Comparison of ENCODE assay signal across 8 cellular contexts in genomic region chr9:111599092-111599947, GRCh38. TPM values are rescaled to one million over a fixed set of nuclear protein-coding genes. Genes with fewer than 3 reads are reported as not detected.
DNase-seq lines count a peak whose midpoint lies in the region; ATAC-seq and TF ChIP-seq lines count a peak whose summit lies in the region.

PTGR1 (minus strand) TSS chr9:111599647; CDS start chr9:111597422, 2,225 bp downstream.

- H3K4me2 ChIP-seq in DOHH2 (ENCODE audit: low read length) = peak within 1 kb of the TSS; percentile 92

- H3K36me3 ChIP-seq in DOHH2 (ENCODE audit: control insufficient read depth, low read length) (no peaks in the 10 kb centered on the region), SK-N-MC (ENCODE audit: insufficient read depth, low read length) (peaks cover 7% of the 10 kb centered on the region), breast epithelium (no peaks in the 10 kb centered on the region), iPS DF 6.9 (ENCODE audit: control insufficient read depth, insufficient read depth, low read length) (peaks cover 5% of the 10 kb centered on the region; the same call in 1 of the 2 replicates)

- H4K20me1 ChIP-seq in DOHH2 (ENCODE audit: control insufficient read depth, insufficient read depth, low read depth, low read length) = no peaks in the 10 kb centered on the region

- no CpG with 5 or more reads among the region's 64 CpGs for WGBS in iPS DF 6.9 (ENCODE audit: insufficient coverage, insufficient read length)

- peak; percentile 38 for ATAC-seq in HG03442 (IDR thresholded peaks at IDR 0.05; ENCODE audit: unreplicated experiment)
- no peak for ATAC-seq in HG03280 (IDR thresholded peaks at IDR 0.05; ENCODE audit: unreplicated experiment)
- no peak for ATAC-seq in GM18519 (IDR thresholded peaks at IDR 0.05; ENCODE audit: low FRiP score, unreplicated experiment)

- H3F3A ChIP-seq in DOHH2 (ENCODE audit: control insufficient read depth, insufficient read depth) = no peaks in the 10 kb centered on the region

- H3K4me1 ChIP-seq in DOHH2 (ENCODE audit: control insufficient read depth, low read length) (peaks cover 15% of the 10 kb centered on the region), breast epithelium (no peaks in the 10 kb centered on the region), iPS DF 6.9 (ENCODE audit: control insufficient read depth, insufficient read depth, low read length) (no peaks in the 10 kb centered on the region; the same call in 1 of the 2 replicates)

- no peaks in the 10 kb centered on the region for H3K9me3 ChIP-seq in DOHH2 (ENCODE audit: control insufficient read depth, insufficient read depth, low read length)
- no peaks in the 10 kb centered on the region for H3K9me3 ChIP-seq in SK-N-MC (ENCODE audit: low read depth, low read length)
- no peaks in the 10 kb centered on the region for H3K9me3 ChIP-seq in breast epithelium
- H3K9me3 ChIP-seq in iPS DF 6.9 (ENCODE audit: control insufficient read depth, insufficient read depth, low read length) = no peaks in the 10 kb centered on the region

- H3K27ac ChIP-seq in DOHH2 (ENCODE audit: low read depth, low read length) = no peak within 1 kb of the TSS
- no peak within 1 kb of the TSS for H3K27ac ChIP-seq in SK-N-MC
- H3K27ac ChIP-seq in breast epithelium = peak within 1 kb of the TSS; percentile 87 to 94
- H3K27ac ChIP-seq in iPS DF 6.9 (ENCODE audit: low read length) = no peak within 1 kb of the TSS

- intact Hi-C loops in breast epithelium (cut with DNase I; ENCODE audit: low total_unique reads) = no loop called here

- TF ChIP-seq CTCF in DOHH2 (IDR thresholded peaks at IDR 0.05; ENCODE audit: low read depth, low read length, poor library complexity, severe bottlenecking) (no peak), breast epithelium (IDR thresholded peaks at IDR 0.05) (no peak)

- H3K9me2 ChIP-seq in DOHH2 (replicated peaks; ENCODE audit: control insufficient read depth, low read length) = no peaks in the 10 kb centered on the region

- H3K79me2 ChIP-seq in DOHH2 (ENCODE audit: control insufficient read depth, low read length) = no peaks in the 10 kb centered on the region

- peak within 1 kb of the TSS; percentile 75 for H3K4me3 ChIP-seq in DOHH2 (ENCODE audit: low read length)
- H3K4me3 ChIP-seq in SK-N-MC = peak within 1 kb of the TSS; percentile 76
- H3K4me3 ChIP-seq in breast epithelium = peak within 1 kb of the TSS; percentile 72 to 90 (median 82)
- H3K4me3 ChIP-seq in iPS DF 6.9 (ENCODE audit: low read length) = peak within 1 kb of the TSS; percentile 81; the same call in 1 of the 2 replicates

- no peak for TF ChIP-seq POLR2A in breast epithelium (IDR thresholded peaks at IDR 0.05)

- peak within 1 kb of the TSS; percentile 65 for H3K9ac ChIP-seq in SK-N-MC (ENCODE audit: insufficient read length)

- DNase-seq in SK-N-MC (ENCODE audit: low read depth, low spot score) = no peak
- peak; percentile 78 to 80 for DNase-seq in breast epithelium (ENCODE audit: low spot score in 2 of 2)
- DNase-seq in iPS DF 6.9 (ENCODE audit: low read depth, low spot score) = no peak
- peak; percentile 64 for DNase-seq in pulmonary artery endothelial cell (ENCODE audit: low read depth, low spot score)

- H3K27me3 ChIP-seq in DOHH2 (ENCODE audit: control insufficient read depth, low read length) = peaks cover 33% of the 10 kb centered on the region
- no peaks in the 10 kb centered on the region for H3K27me3 ChIP-seq in breast epithelium
- peaks cover 2% of the 10 kb centered on the region; the same call in 1 of the 2 replicates for H3K27me3 ChIP-seq in iPS DF 6.9 (ENCODE audit: control insufficient read depth, insufficient read depth, low read length)

RNA-seq across cellular contexts. Expression of gene PTGR1, which starts in this region (rescaled TPM):
- 10 to 100 TPM; 30.0 to 87.1 (median 68.2) TPM for total RNA-seq in breast epithelium
- total RNA-seq in pulmonary artery endothelial cell = 63.4 and 77.9 TPM in 2 replicates

Comparison
In these comparisons a context has a peak if more than half of its experiments do, and no peak if none do; other contexts are left out.
1. H3K27ac ChIP-seq: peak in breast epithelium (2 of 2); none in DOHH2 (single experiment), SK-N-MC (single experiment) and iPS DF 6.9 (single experiment).
2. DNase-seq: peak in breast epithelium (2 of 2) and pulmonary artery endothelial cell (single experiment); none in SK-N-MC (single experiment) and iPS DF 6.9 (single experiment).
3. Peak in every context shown above with its lines, with median percentiles within 50 percentile points of each other: H3K4me3 ChIP-seq.